In the genomic region with DNA sequence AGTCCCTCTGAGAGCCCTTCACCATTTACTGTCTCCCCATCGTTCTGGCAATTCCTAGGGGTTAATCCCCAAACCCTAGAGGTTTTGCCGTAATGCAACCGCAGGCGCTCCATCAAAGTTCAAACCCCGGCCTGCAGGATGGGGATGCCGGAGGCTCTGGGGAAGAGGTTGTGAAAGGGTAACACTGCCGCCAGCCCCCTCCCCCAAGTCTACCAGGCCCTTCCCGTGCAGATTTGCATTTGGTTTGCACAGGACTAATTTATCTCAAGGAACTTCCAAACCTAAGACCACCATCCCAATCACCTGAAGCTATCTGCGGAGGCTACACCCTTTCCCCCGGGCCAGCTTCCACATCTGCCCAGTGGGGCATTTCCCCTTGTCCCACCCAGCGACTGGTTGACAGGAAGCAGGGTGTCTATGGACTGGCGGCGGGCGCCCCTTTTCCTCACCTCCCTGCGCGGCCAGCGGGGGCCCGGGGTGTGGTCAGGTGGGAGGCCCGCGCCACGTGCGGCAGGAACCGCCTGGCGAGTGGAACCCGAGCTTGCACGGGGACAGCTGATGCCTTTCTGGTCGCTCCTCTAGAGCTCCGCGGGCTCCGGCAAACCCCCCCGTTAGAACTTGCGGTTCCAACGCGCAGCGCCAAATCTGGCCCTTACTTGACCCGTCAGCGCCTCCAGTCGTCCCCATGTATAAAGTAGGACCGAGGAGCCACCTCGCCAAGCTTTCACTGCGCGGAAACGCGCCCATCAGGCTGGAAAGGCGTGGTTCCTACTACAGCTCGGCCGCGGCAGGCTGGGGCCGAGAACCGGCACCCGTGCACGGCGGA, we compare ENCODE assay signal across 9 cellular contexts. TPM values are rescaled to one million over a fixed set of nuclear protein-coding genes. Genes with fewer than 3 reads are reported as not detected.
A peak's percentile ranks its signal among the peaks of the same experiment; 100 is the strongest.
DNase-seq lines count a peak whose midpoint lies in the region; ATAC-seq, FAIRE-seq and TF ChIP-seq lines count a peak whose summit lies in the region.
"Had no signal": no experiment of that assay in that cellular context is flagged by ENCODE, and none has a peak within 500 bp of the region (broad histone marks: within the 10 kb centered on the region; RNA-seq: fewer than 3 reads in every experiment).

No MANE protein-coding gene starts in this region.

- H3K27me3 Mint-ChIP-seq in CD4-positive, alpha-beta memory T cell = peaks cover 4 to 15% of the 10 kb centered on the region in 2 donors
- H3K27me3 Mint-ChIP-seq in naive B cell = peaks cover 23 to 52% (median 28%) of the 10 kb centered on the region in 3 donors

- POLR2A ChIA-PET in CD4-positive, alpha-beta memory T cell (lab: Charles Lee; ENCODE audit: partially characterized antibody) = interaction anchor here (0.7 kb wide), 1 partner anchor 195 kb away, joined by 3 read pairs; no protein-coding TSS in a partner anchor

- intact Hi-C loops in CD4-positive, alpha-beta memory T cell (cut with micrococcal nuclease) = no loop called here
- intact Hi-C loops in uterus (cut with DNase I; ENCODE audit: low total_unique reads) = no loop called here

- ATAC-seq in naive B cell (ENCODE audit: low read depth in 2 of 2) = peak; percentile 65
- no peak for ATAC-seq in GM18858 (IDR thresholded peaks at IDR 0.05; ENCODE audit: unreplicated experiment)

- H3K36me3 Mint-ChIP-seq in CD4-positive, alpha-beta memory T cell = peaks cover 8 to 12% of the 10 kb centered on the region in 2 donors
- H3K36me3 Mint-ChIP-seq in naive B cell = peaks cover 0 to 5% of the 10 kb centered on the region in 2 donors

- DNase-seq in CD4-positive, alpha-beta memory T cell = peak in 1 of 5 donors; percentile 9
- peak; percentile 31 for DNase-seq in MV-4-11 (lab: John Stamatoyannopoulos, UW)
- peak; percentile 56 for DNase-seq in dermis blood vessel endothelial cell
- no peak for DNase-seq in naive B cell
- no peak for DNase-seq in NCI-H2081 (lab: John Stamatoyannopoulos, UW)
- no peak for DNase-seq in RCC 7860 (ENCODE audit: low spot score)
- DNase-seq in uterus = no peak

- no peak overlapping the region for H3K4me3 ChIP-seq in CD4-positive, alpha-beta memory T cell (ENCODE audit: low read length in 2 of 2)
- no peak overlapping the region for H3K4me3 ChIP-seq in uterus

- peaks cover 7% of the 10 kb centered on the region for H3K27me3 ChIP-seq in CD4-positive, alpha-beta memory T cell (ENCODE audit: insufficient read depth, low read length)
- no peaks in the 10 kb centered on the region for H3K27me3 ChIP-seq in uterus

- peak overlapping the region in 1 of 7 donors; percentile 50 for H3K27ac Mint-ChIP-seq in CD4-positive, alpha-beta memory T cell
- no peak overlapping the region for H3K27ac Mint-ChIP-seq in naive B cell
- H3K27ac Mint-ChIP-seq: brain had no signal

- peak overlapping the region in 5 of 8 donors; percentile 17 to 71 (median 52) for H3K4me3 Mint-ChIP-seq in CD4-positive, alpha-beta memory T cell
- peak overlapping the region in 6 of 8 donors; percentile 43 to 60 (median 54) for H3K4me3 Mint-ChIP-seq in naive B cell

- peaks cover 3% of the 10 kb centered on the region for H3K36me3 ChIP-seq in CD4-positive, alpha-beta memory T cell (ENCODE audit: insufficient read depth, low read length)
- H3K36me3 ChIP-seq in uterus = no peaks in the 10 kb centered on the region

- no peak for TF ChIP-seq CTCF in uterus (IDR thresholded peaks at IDR 0.05)

- no peaks in the 10 kb centered on the region for H3K9me3 ChIP-seq in CD4-positive, alpha-beta memory T cell (ENCODE audit: control insufficient read depth in 1 of 2, low read length in 2 of 2)
- H3K9me3 ChIP-seq in uterus = no peaks in the 10 kb centered on the region

- no peak overlapping the region for H3K27ac ChIP-seq in CD4-positive, alpha-beta memory T cell (ENCODE audit: low read depth, low read length)
- no peak overlapping the region for H3K27ac ChIP-seq in uterus

- no peak for TF ChIP-seq POLR2A in uterus (IDR thresholded peaks at IDR 0.05)

- peaks cover 10% of the 10 kb centered on the region for H3K4me1 ChIP-seq in CD4-positive, alpha-beta memory T cell (ENCODE audit: insufficient read depth, low read length)
- H3K4me1 ChIP-seq in uterus = peaks cover 0 to 8% of the 10 kb centered on the region in 2 donors

- no peaks in the 10 kb centered on the region for H3K9me3 Mint-ChIP-seq in CD4-positive, alpha-beta memory T cell
- H3K9me3 Mint-ChIP-seq in naive B cell = no peaks in the 10 kb centered on the region

- CTCF ChIA-PET in CD4-positive, alpha-beta memory T cell (lab: Charles Lee; ENCODE audit: partially characterized antibody) = interaction anchor here (1.0 to 3.3 kb wide), 3 partner anchors 9 to 68 kb away, joined by 3 to 15 read pairs (median 3); no protein-coding TSS in a partner anchor

- H3K4me1 Mint-ChIP-seq in CD4-positive, alpha-beta memory T cell = no peaks in the 10 kb centered on the region
- peaks cover 3 to 11% (median 6%) of the 10 kb centered on the region in 3 donors for H3K4me1 Mint-ChIP-seq in naive B cell

- FAIRE-seq in RCC 7860 (lab: Jason Lieb, UNC) = no peak

RNA-seq across cellular contexts. Expression of a gene that starts 9.4 kb away (rescaled TPM):
- total RNA-seq in CD4-positive, alpha-beta memory T cell = under 1 TPM; 0.35 to 0.83 TPM
- polyA plus RNA-seq in CD4-positive, alpha-beta memory T cell = under 1 TPM in 1 of 2 donors, not detected in 1; 0.37 TPM
- total RNA-seq in dermis blood vessel endothelial cell (7.5 and 14.9 TPM in 2 replicates), uterus (under 1 TPM in 3 of 4 donors, not detected in 1; 0.29 to 0.91 (median 0.76) TPM)
- under 1 TPM in 1 of 6 donors, not detected in 5; 0.17 TPM for polyA plus RNA-seq in naive B cell (ENCODE audit: low read depth in 6 of 6)

RNA-seq across cellular contexts. Expression of a gene that starts 39.1 kb away (rescaled TPM):
- total RNA-seq in CD4-positive, alpha-beta memory T cell = 10 to 100 TPM; 46.7 to 46.8 TPM
- polyA plus RNA-seq in CD4-positive, alpha-beta memory T cell = 10 to 100 TPM; 48.1 to 75.9 TPM
- 33.6 and 36.6 TPM in 2 replicates for total RNA-seq in dermis blood vessel endothelial cell
- polyA plus RNA-seq in naive B cell (ENCODE audit: low read depth in 6 of 6) = 10 to 100 TPM; 49.1 to 89.5 (median 75.0) TPM
- 10 to 100 TPM in 3 of 4 donors, 1 to 10 TPM in 1; 6.9 to 25.0 (median 21.8) TPM for total RNA-seq in uterus

RNA-seq across cellular contexts. Expression of a gene that starts 43.9 kb away (rescaled TPM):
- total RNA-seq in CD4-positive, alpha-beta memory T cell = 10 to 100 TPM; 55.6 to 61.0 TPM
- polyA plus RNA-seq in CD4-positive, alpha-beta memory T cell = 10 to 100 TPM; 35.2 to 53.6 TPM
- total RNA-seq in dermis blood vessel endothelial cell (41.0 and 53.1 TPM in 2 replicates), uterus (10 to 100 TPM; 37.7 to 74.9 (median 40.1) TPM)
- 10 to 100 TPM; 33.3 to 51.0 (median 38.3) TPM for polyA plus RNA-seq in naive B cell (ENCODE audit: low read depth in 6 of 6)

Comparison
In these comparisons a context has a peak if more than half of its experiments do, and no peak if none do; other contexts are left out.
1. DNase-seq: peak in MV-4-11 (single experiment) and dermis blood vessel endothelial cell (single experiment); none in naive B cell (single experiment), NCI-H2081 (0 of 2), RCC 7860 (single experiment) and uterus (0 of 2).